In the genomic region with DNA sequence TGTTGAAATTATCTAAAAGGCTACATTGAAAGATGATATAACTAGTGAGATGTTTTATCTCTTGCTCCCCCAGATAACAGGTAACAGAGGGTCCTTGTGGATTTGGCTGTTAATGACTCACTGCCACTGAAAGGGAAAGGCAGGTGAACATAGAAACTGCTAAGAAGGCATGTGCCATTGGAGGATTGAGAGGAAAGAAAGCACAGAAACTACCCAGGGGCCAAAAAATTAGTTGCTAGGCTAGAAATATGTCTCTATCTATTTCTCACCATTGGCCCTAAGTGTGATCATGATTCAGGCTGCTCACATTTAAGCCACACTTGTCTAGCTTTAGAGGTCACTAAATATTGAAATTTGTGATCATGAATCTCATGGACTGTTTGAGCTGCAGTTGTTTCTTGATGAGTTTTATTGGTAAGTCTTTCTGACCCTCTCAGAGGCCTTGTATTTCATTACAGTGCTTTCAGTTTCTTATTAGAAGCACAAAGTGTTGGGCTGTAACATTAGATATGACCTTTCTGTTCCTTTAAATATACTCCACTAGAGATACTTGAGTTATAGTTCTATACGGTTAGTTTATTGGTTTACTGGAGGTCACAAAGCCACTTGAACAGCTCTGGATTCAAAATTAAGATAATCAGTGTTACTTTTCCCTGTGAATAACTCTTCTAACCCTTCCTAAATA, we compare ENCODE assay signal across 9 cellular contexts. TPM values are rescaled to one million over a fixed set of nuclear protein-coding genes. Genes with fewer than 3 reads are reported as not detected.
DNase-seq lines count a peak whose midpoint lies in the region; ATAC-seq and TF ChIP-seq lines count a peak whose summit lies in the region.
"Had no signal": no experiment of that assay in that cellular context is flagged by ENCODE, and none has a peak within 500 bp of the region (broad histone marks: within the 10 kb centered on the region; RNA-seq: fewer than 3 reads in every experiment).

No MANE protein-coding gene starts in this region.

- no peak for DNase-seq in activated T-helper 2 cell treated with anti-CD3 and anti-CD28 coated beads, Interferon-gamma antibody, Interleukin-2, Interleukin-4, amounts not matched to agents 10 μg/mL and 5 μg/mL and 100 μg/mL, durations not matched to agents 14 hours and 24 hours and 36 hours (ENCODE audit: low spot score)
- DNase-seq in SJCRH30 (no peak), Ammon's horn (ENCODE audit: low spot score) (no peak), tibial artery (no peak)
- no peak for DNase-seq in stimulated activated CD4-positive, alpha-beta T cell treated with anti-CD3 and anti-CD28 coated beads, Interleukin-2, amount 100 ng/mL, for 48 hours
- DNase-seq: dermis blood vessel endothelial cell had no signal

- H3K4me1 ChIP-seq in SJCRH30 (peaks cover 20% of the 10 kb centered on the region), tibial artery (peaks cover 0 to 16% (median 13%) of the 10 kb centered on the region in 4 donors)

- H3K9me3 ChIP-seq in SJCRH30 (replicated peaks) = no peaks in the 10 kb centered on the region
- no peaks in the 10 kb centered on the region for H3K9me3 ChIP-seq in tibial artery

- no peaks in the 10 kb centered on the region for H3K9me3 Mint-ChIP-seq in activated T-helper 2 cell treated with anti-CD3 and anti-CD28 coated beads, Interferon-gamma antibody, Interleukin-2, Interleukin-4, amounts not matched to agents 10 μg/mL and 5 μg/mL and 100 μg/mL, durations not matched to agents 14 hours and 24 hours and 36 hours

- H3K36me3 Mint-ChIP-seq in activated T-helper 2 cell treated with anti-CD3 and anti-CD28 coated beads, Interferon-gamma antibody, Interleukin-2, Interleukin-4, amounts not matched to agents 10 μg/mL and 5 μg/mL and 100 μg/mL, durations not matched to agents 14 hours and 24 hours and 36 hours (ENCODE audit: low read depth) = peaks cover 62% of the 10 kb centered on the region

- H3K27ac ChIP-seq in SJCRH30 (no peak overlapping the region), tibial artery (no peak overlapping the region)

- H3K27me3 Mint-ChIP-seq in activated T-helper 2 cell treated with anti-CD3 and anti-CD28 coated beads, Interferon-gamma antibody, Interleukin-2, Interleukin-4, amounts not matched to agents 10 μg/mL and 5 μg/mL and 100 μg/mL, durations not matched to agents 14 hours and 24 hours and 36 hours (ENCODE audit: low read depth) = no peaks in the 10 kb centered on the region

- H3K4me3 ChIP-seq in SJCRH30 (no peak overlapping the region), tibial artery (no peak overlapping the region)

- H3K36me3 ChIP-seq in SJCRH30 (peaks cover 67% of the 10 kb centered on the region), tibial artery (peaks cover 18 to 27% (median 23%) of the 10 kb centered on the region in 3 donors)

- H3K27me3 ChIP-seq in SJCRH30 (no peaks in the 10 kb centered on the region), tibial artery (no peaks in the 10 kb centered on the region)

- TF ChIP-seq CTCF in tibial artery (IDR thresholded peaks at IDR 0.05) = no peak

- peak overlapping the region; percentile 57 for H3K27ac Mint-ChIP-seq in activated T-helper 2 cell treated with anti-CD3 and anti-CD28 coated beads, Interferon-gamma antibody, Interleukin-2, Interleukin-4, amounts not matched to agents 10 μg/mL and 5 μg/mL and 100 μg/mL, durations not matched to agents 14 hours and 24 hours and 36 hours

- no peak overlapping the region for H3K4me3 Mint-ChIP-seq in activated T-helper 2 cell treated with anti-CD3 and anti-CD28 coated beads, Interferon-gamma antibody, Interleukin-2, Interleukin-4, amounts not matched to agents 10 μg/mL and 5 μg/mL and 100 μg/mL, durations not matched to agents 14 hours and 24 hours and 36 hours (ENCODE audit: low read depth)

- intact Hi-C loops in activated T-helper 2 cell treated with anti-CD3 and anti-CD28 coated beads, Interferon-gamma antibody, Interleukin-2, Interleukin-4, amounts not matched to agents 10 μg/mL and 5 μg/mL and 100 μg/mL, durations not matched to agents 14 hours and 24 hours and 36 hours (cut with micrococcal nuclease) = no loop called here
- intact Hi-C loops in tibial artery (cut with DNase I; ENCODE audit: low total_unique reads) = no loop called here

- peaks cover 50% of the 10 kb centered on the region for H3K4me1 Mint-ChIP-seq in activated T-helper 2 cell treated with anti-CD3 and anti-CD28 coated beads, Interferon-gamma antibody, Interleukin-2, Interleukin-4, amounts not matched to agents 10 μg/mL and 5 μg/mL and 100 μg/mL, durations not matched to agents 14 hours and 24 hours and 36 hours (ENCODE audit: low read depth)

- peak; percentile 47 for ATAC-seq in GM18502 (IDR thresholded peaks at IDR 0.05; ENCODE audit: poor library complexity, unreplicated experiment)
- ATAC-seq in GM19455 (IDR thresholded peaks at IDR 0.05; ENCODE audit: unreplicated experiment) = peak; percentile 43
- peak; percentile 48 for ATAC-seq in HG03025 (IDR thresholded peaks at IDR 0.05; ENCODE audit: low FRiP score, unreplicated experiment)

RNA-seq across cellular contexts. Expression of a gene that starts 26.2 kb away (rescaled TPM):
- 30.9 and 32.9 TPM in 2 replicates for total RNA-seq in activated T-helper 2 cell treated with anti-CD3 and anti-CD28 coated beads, Interferon-gamma antibody, Interleukin-2, Interleukin-4, amounts not matched to agents 10 μg/mL and 5 μg/mL and 100 μg/mL, durations not matched to agents 14 hours and 24 hours and 36 hours
- total RNA-seq in SJCRH30 (2014; rRNA removed; shearing (Covaris generic)) = 130 and 137 TPM in 2 replicates
